Comparison of ENCODE assay signal across 9 cellular contexts in the genomic region with DNA sequence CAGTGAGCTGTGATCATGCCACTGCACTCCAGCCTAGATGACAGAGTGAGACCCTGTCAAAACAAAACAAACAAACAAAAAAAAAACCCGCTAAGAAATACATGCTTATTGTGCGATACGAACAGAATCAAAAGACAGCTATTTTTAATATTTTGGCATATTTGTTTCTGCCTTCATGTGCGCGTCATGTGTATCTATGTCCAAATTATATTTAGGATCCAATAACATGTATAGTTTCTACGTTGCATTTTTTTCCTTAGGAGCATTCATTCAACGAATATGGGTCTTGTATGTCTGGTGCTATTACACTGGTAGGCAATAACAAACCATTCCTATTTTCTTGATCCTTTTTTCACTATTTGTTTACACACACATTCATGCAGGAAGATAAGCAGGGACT. TPM values are rescaled to one million over a fixed set of nuclear protein-coding genes. Genes with fewer than 3 reads are reported as not detected.
A peak's percentile ranks its signal among the peaks of the same experiment; 100 is the strongest.
DNase-seq lines count a peak whose midpoint lies in the region; ATAC-seq, FAIRE-seq and TF ChIP-seq lines count a peak whose summit lies in the region.
"Had no signal": no experiment of that assay in that cellular context is flagged by ENCODE, and none has a peak within 500 bp of the region (broad histone marks: within the 10 kb centered on the region; RNA-seq: fewer than 3 reads in every experiment).

No MANE protein-coding gene starts in this region.

- H4K8ac ChIP-seq in IMR-90 (ENCODE audit: low read depth in 2 of 2, low read length in 2 of 2): no peak overlapping the region

- H3K9me3 ChIP-seq in BE2C (no peaks in the 10 kb centered on the region), IMR-90 (ENCODE audit: control insufficient read depth, insufficient read depth, low read length) (no peaks in the 10 kb centered on the region)

- POLR2A ChIA-PET in IMR-90 (lab: Charles Lee; ENCODE audit: unreplicated experiment) (no interaction called here), HEK293T (lab: Yijun Ruan, JAX) (no interaction called here)

- no peak overlapping the region for H2AK5ac ChIP-seq in IMR-90 (ENCODE audit: low read depth, low read length)

- peaks cover 4 to 12% of the 10 kb centered on the region in 2 donors for H3K36me3 Mint-ChIP-seq in naive B cell

- H3K27ac Mint-ChIP-seq in naive B cell: peak overlapping the region in 1 of 6 donors; percentile 67

- dilution Hi-C loops in IMR-90 (cut with HindIII; ENCODE audit: low sequenced_read_pairs, unreplicated experiment): no loop called here

- TF ChIP-seq POLR2A in IMR-90 (IDR thresholded peaks at IDR 0.05; ENCODE audit: low read depth, low read length): no peak

- no peak overlapping the region for H2BK5ac ChIP-seq in IMR-90 (ENCODE audit: low read depth, low read length, poor library complexity, severe bottlenecking)

- H3K36me3 ChIP-seq in BE2C: peaks cover 15% of the 10 kb centered on the region
- H3K36me3 ChIP-seq in IMR-90 (ENCODE audit: control insufficient read depth, insufficient read depth, low read length): no peaks in the 10 kb centered on the region
- H3K36me3 ChIP-seq in bronchial epithelial cell (ENCODE audit: control insufficient read depth, insufficient read depth, low read length): peaks cover 2% of the 10 kb centered on the region

- H3K9me1 ChIP-seq in IMR-90 (ENCODE audit: insufficient read depth, low read length): peaks cover 3% of the 10 kb centered on the region; the same call in 1 of the 2 replicates

- in situ Hi-C loops in IMR-90 (cut with MboI; ENCODE audit: low sequenced_read_pairs): no loop called here

- no peak overlapping the region for H3K9ac ChIP-seq in IMR-90 (ENCODE audit: low read depth, low read length)

- H3K27me3 Mint-ChIP-seq in naive B cell: no peaks in the 10 kb centered on the region

- no peak overlapping the region for H2BK120ac ChIP-seq in IMR-90 (ENCODE audit: low read depth, low read length)

- DNase-seq in BE2C: no peak
- no peak for DNase-seq in IMR-90
- no peak for DNase-seq in bronchial epithelial cell (ENCODE audit: low read depth)
- no peak for DNase-seq in naive B cell
- DNase-seq in NCI-H82 (lab: John Stamatoyannopoulos, UW): no peak
- DNase-seq in HEK293T (ENCODE audit: extremely low spot score): no peak

- H4K5ac ChIP-seq in IMR-90 (ENCODE audit: low read depth, low read length): no peak overlapping the region

- H3K27me3 ChIP-seq in BE2C: no peaks in the 10 kb centered on the region
- H3K27me3 ChIP-seq in IMR-90 (ENCODE audit: control insufficient read depth, insufficient read depth, low read length): no peaks in the 10 kb centered on the region
- no peaks in the 10 kb centered on the region for H3K27me3 ChIP-seq in bronchial epithelial cell (ENCODE audit: control insufficient read depth, insufficient read depth, low read length)

- CTCF ChIA-PET in IMR-90 (lab: Yijun Ruan, JAX): no interaction called here
- CTCF ChIA-PET in HEK293T (lab: Yijun Ruan, JAX): interaction anchor here (0.6 kb wide), 1 partner anchor 43 kb away, joined by 3 read pairs; no protein-coding TSS in a partner anchor

- H3K18ac ChIP-seq in IMR-90 (ENCODE audit: low read depth, low read length): no peak overlapping the region

- peaks cover 42 to 52% (median 50%) of the 10 kb centered on the region in 3 donors for H3K4me1 Mint-ChIP-seq in naive B cell

- intact Hi-C loops in IMR-90 (cut with micrococcal nuclease): no loop called here

- H3K56ac ChIP-seq in IMR-90 (ENCODE audit: extremely low read depth, insufficient read depth, low read length): no peak overlapping the region

- H3K4me1 ChIP-seq in BE2C (peaks cover 8% of the 10 kb centered on the region), IMR-90 (ENCODE audit: control insufficient read depth, insufficient read depth, low read length) (peaks cover 4% of the 10 kb centered on the region; the same call in 1 of the 2 replicates)

- peaks cover 21 to 46% of the 10 kb centered on the region in 2 experiments for H3K79me1 ChIP-seq in IMR-90 (ENCODE audit: low read depth in 1 of 2, low read length in 2 of 2)

- no peak overlapping the region for H3K4ac ChIP-seq in IMR-90 (ENCODE audit: low read depth, low read length)

- no peak overlapping the region for H2AK9ac ChIP-seq in IMR-90 (replicated peaks; ENCODE audit: low read depth, low read length, poor library complexity)

- H3K4me3 ChIP-seq in BE2C (ENCODE audit: low read depth, low read length) (peak overlapping the region; percentile 92), IMR-90 (ENCODE audit: insufficient read depth, low read depth, low read length) (no peak overlapping the region), bronchial epithelial cell (ENCODE audit: low read depth, low read length) (peak overlapping the region; percentile 65)

- no peak for TF ChIP-seq CTCF in BE2C (IDR thresholded peaks at IDR 0.05; ENCODE audit: low read depth, low read length)
- no peak for TF ChIP-seq CTCF in IMR-90 (conservative IDR thresholded peaks at IDR 0.05; ENCODE audit: low read depth, low read length)
- TF ChIP-seq CTCF in bronchial epithelial cell (IDR thresholded peaks at IDR 0.05; ENCODE audit: insufficient read depth, low read length, severe bottlenecking): no peak

- WGBS in IMR-90 (ENCODE audit: extremely low coverage in 2 of 2, insufficient read length in 1 of 2), 2 experiments: no CpG with 5 or more reads among the region's 7 CpGs

- ATAC-seq in IMR-90 (ENCODE audit: low read depth): no peak
- ATAC-seq in naive B cell (ENCODE audit: low read depth in 2 of 2): no peak
- no peak for ATAC-seq in GM18909 (IDR thresholded peaks at IDR 0.05; ENCODE audit: poor library complexity, unreplicated experiment)
- no peak for ATAC-seq in GM19452 (IDR thresholded peaks at IDR 0.05; ENCODE audit: unreplicated experiment)

- no peak overlapping the region for H3K27ac ChIP-seq in IMR-90 (ENCODE audit: insufficient read depth, low read length)

- FAIRE-seq in bronchial epithelial cell (lab: Jason Lieb, UNC): no peak
- FAIRE-seq: islet of Langerhans had no signal

- H3K23ac ChIP-seq in IMR-90 (ENCODE audit: low read depth, low read length): no peak overlapping the region

- H2AFZ ChIP-seq in IMR-90 (replicated peaks; ENCODE audit: low read length, poor library complexity): no peak overlapping the region

- H3K4me2 ChIP-seq in IMR-90 (ENCODE audit: low read depth, low read length): peak overlapping the region; percentile 68; the same call in 1 of the 2 replicates

- H2BK20ac ChIP-seq in IMR-90 (ENCODE audit: low read depth, low read length): no peak overlapping the region

- H2BK15ac ChIP-seq in IMR-90 (ENCODE audit: low read depth, low read length): no peak overlapping the region

- peaks cover 37% of the 10 kb centered on the region for H4K20me1 ChIP-seq in IMR-90 (ENCODE audit: insufficient read depth, low read length)

- no peak for TF ChIP-seq RAD21 in IMR-90 (IDR thresholded peaks at IDR 0.05; ENCODE audit: low read length)

- H3K4me3 Mint-ChIP-seq in naive B cell: peak overlapping the region; percentile 15 to 100 (median 64)

- H4K91ac ChIP-seq in IMR-90 (ENCODE audit: insufficient read depth, low read depth, low read length): no peak overlapping the region

- H3K9me3 Mint-ChIP-seq in naive B cell: no peaks in the 10 kb centered on the region

- no peak overlapping the region for H3K14ac ChIP-seq in IMR-90 (replicated peaks; ENCODE audit: low read depth, low read length)

- BruUV-seq in IMR-90 (replicated peaks; lab: Mats Ljungman, UMichigan): no TSS peak

TF ChIP-seq in IMR-90, 13 proteins besides CTCF, POLR2A, EP300 and RAD21 (continues in another document):
- no peak for TF ChIP-seq NFE2L2 (IDR thresholded peaks at IDR 0.05; ENCODE audit: low read depth, low read length)
- TF ChIP-seq MAFK (IDR thresholded peaks at IDR 0.05; ENCODE audit: low read depth, low read length): no peak
- no peak for TF ChIP-seq BHLHE40 (IDR thresholded peaks at IDR 0.05; ENCODE audit: low read depth, low read length)
- no peak for TF ChIP-seq FOS (IDR thresholded peaks at IDR 0.05; ENCODE audit: low read depth, low read length)
- TF ChIP-seq RFX5 (IDR thresholded peaks at IDR 0.05; ENCODE audit: low read depth, low read length): no peak
- TF ChIP-seq CHD1 (IDR thresholded peaks at IDR 0.05; ENCODE audit: low read depth, low read length): no peak
- TF ChIP-seq, protein P1, sequence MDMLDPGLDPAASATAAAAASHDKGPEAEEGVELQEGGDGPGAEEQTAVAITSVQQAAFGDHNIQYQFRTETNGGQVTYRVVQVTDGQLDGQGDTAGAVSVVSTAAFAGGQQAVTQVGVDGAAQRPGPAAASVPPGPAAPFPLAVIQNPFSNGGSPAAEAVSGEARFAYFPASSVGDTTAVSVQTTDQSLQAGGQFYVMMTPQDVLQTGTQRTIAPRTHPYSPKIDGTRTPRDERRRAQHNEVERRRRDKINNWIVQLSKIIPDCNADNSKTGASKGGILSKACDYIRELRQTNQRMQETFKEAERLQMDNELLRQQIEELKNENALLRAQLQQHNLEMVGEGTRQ (IDR thresholded peaks at IDR 0.05; ENCODE audit: low read depth, low read length): no peak
- no peak for TF ChIP-seq CEBPB (IDR thresholded peaks at IDR 0.05; ENCODE audit: low read depth, low read length)

TF ChIP-seq in HEK293T, 16 proteins besides CTCF, POLR2A, EP300 and RAD21:
- no peak for TF ChIP-seq LEF1 (IDR thresholded peaks at IDR 0.05; ENCODE audit: borderline replicate concordance)
- no peak for TF ChIP-seq FOXA1 (IDR thresholded peaks at IDR 0.05)

RNA-seq across cellular contexts. Expression of a gene that starts 1.8 kb away (rescaled TPM):
- polyA plus RNA-seq in BE2C (2012; ENCODE audit: insufficient read depth, insufficient read length, low read depth): 62.2 TPM
- total RNA-seq in IMR-90 (2012; rRNA removed) (37.1 and 76.1 TPM in 2 replicates), bronchial epithelial cell (128 and 192 TPM in 2 replicates)
- polyA plus RNA-seq in IMR-90 (2012; rRNA removed) (57.7 and 82.0 TPM in 2 replicates), naive B cell (ENCODE audit: low read depth in 6 of 6) (100 to 1,000 TPM in 3 of 6 donors, 10 to 100 TPM in 3; 75.9 to 140 (median 98.2) TPM)
- 14.1 and 15.1 TPM in 2 replicates for polyA plus RNA-seq in IMR-90 (2012; cell fraction: cytosol; rRNA removed)
- polyA plus RNA-seq in IMR-90 (2012; cell fraction: nucleus; rRNA removed; ENCODE audit: low replicate concordance): 31.9 and 303 TPM in 2 replicates
